1 cellular context compared by ENCODE assay signal in genomic region chr12:6851153-6851920, GRCh38.
TF ChIP-seq lines count a peak whose summit lies in the region.

TSS of gene CDCA3 (minus strand) at chr12:6851286. CDS start at chr12:6850952, 334 bp downstream.

TF ChIP-seq in K562, 482 proteins besides CTCF, POLR2A, EP300 and RAD21 (continued from another document and continues in another):
- no peak for TF ChIP-seq MEF2A (IDR thresholded peaks at IDR 0.05; ENCODE audit: control insufficient read depth, low read depth, low read length)
- TF ChIP-seq SMARCA4 (IDR thresholded peaks at IDR 0.05) = no peak
- TF ChIP-seq BCOR (IDR thresholded peaks at IDR 0.05) = no peak
- TF ChIP-seq RFX5 (IDR thresholded peaks at IDR 0.05; ENCODE audit: low read depth, low read length) = no peak
- TF ChIP-seq SMAD2 (IDR thresholded peaks at IDR 0.05; ENCODE audit: low read depth, low read length) = no peak
- peak; percentile 94 for TF ChIP-seq MBD2 (IDR thresholded peaks at IDR 0.05; ENCODE audit: borderline replicate concordance, low read depth)
- no peak for TF ChIP-seq ZBED1 (IDR thresholded peaks at IDR 0.05)
- TF ChIP-seq STAT5B (CRISPR knock-in tag; IDR thresholded peaks at IDR 0.05) = no peak
- TF ChIP-seq ASH1L (IDR thresholded peaks at IDR 0.05; ENCODE audit: borderline replicate concordance, low read depth, partially characterized antibody) = peak; percentile 91
- TF ChIP-seq SMARCE1 (IDR thresholded peaks at IDR 0.05) = no peak
- TF ChIP-seq, protein P1, sequence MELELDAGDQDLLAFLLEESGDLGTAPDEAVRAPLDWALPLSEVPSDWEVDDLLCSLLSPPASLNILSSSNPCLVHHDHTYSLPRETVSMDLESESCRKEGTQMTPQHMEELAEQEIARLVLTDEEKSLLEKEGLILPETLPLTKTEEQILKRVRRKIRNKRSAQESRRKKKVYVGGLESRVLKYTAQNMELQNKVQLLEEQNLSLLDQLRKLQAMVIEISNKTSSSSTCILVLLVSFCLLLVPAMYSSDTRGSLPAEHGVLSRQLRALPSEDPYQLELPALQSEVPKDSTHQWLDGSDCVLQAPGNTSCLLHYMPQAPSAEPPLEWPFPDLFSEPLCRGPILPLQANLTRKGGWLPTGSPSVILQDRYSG (tag; conservative IDR thresholded peaks at IDR 0.05; ENCODE audit: low read depth) = no peak
- TF ChIP-seq, protein P2, sequence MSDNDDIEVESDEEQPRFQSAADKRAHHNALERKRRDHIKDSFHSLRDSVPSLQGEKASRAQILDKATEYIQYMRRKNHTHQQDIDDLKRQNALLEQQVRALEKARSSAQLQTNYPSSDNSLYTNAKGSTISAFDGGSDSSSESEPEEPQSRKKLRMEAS (CRISPR knock-in tag; IDR thresholded peaks at IDR 0.05) = peak; percentile 65; the same call in 1 of the 2 replicates
- TF ChIP-seq ZZZ3 (IDR thresholded peaks at IDR 0.05) = no peak
- TF ChIP-seq ZKSCAN3 (CRISPR knock-in tag; IDR thresholded peaks at IDR 0.05) = no peak
- no peak for TF ChIP-seq EWSR1 (IDR thresholded peaks at IDR 0.05; ENCODE audit: borderline replicate concordance, low read depth, partially characterized antibody)
- TF ChIP-seq FOXA1 (IDR thresholded peaks at IDR 0.05; ENCODE audit: borderline replicate concordance) = no peak
- no peak for TF ChIP-seq ZNF699 (CRISPR knock-in tag; IDR thresholded peaks at IDR 0.05; ENCODE audit: insufficient replicate concordance)
- no peak for TF ChIP-seq PCBP2 (IDR thresholded peaks at IDR 0.05; ENCODE audit: low read depth, low read length, poor library complexity, severe bottlenecking)
- no peak for TF ChIP-seq IFI16 (CRISPR knock-in tag; IDR thresholded peaks at IDR 0.05)
- TF ChIP-seq KDM4B (IDR thresholded peaks at IDR 0.05; ENCODE audit: borderline replicate concordance in 2 of 2, low read depth in 1 of 2) = no peak
- no peak for TF ChIP-seq ID3 (CRISPR knock-in tag; IDR thresholded peaks at IDR 0.05)
- no peak for TF ChIP-seq ID3 (tag; IDR thresholded peaks at IDR 0.05)
- TF ChIP-seq, protein P3, sequence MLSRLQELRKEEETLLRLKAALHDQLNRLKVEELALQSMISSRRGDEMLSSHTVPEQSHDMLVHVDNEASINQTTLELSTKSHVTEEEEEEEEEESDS (CRISPR knock-in tag; IDR thresholded peaks at IDR 0.05) = no peak
- no peak for TF ChIP-seq SPI1 (IDR thresholded peaks at IDR 0.05; ENCODE audit: borderline replicate concordance, low read depth, low read length)
- no peak for TF ChIP-seq SLC30A9 (CRISPR knock-in tag; IDR thresholded peaks at IDR 0.05)
- TF ChIP-seq NRF1 (conservative IDR thresholded peaks at IDR 0.05 in 1 of 2, IDR thresholded peaks at IDR 0.05 in 1 of 2) = no peak; a peak in 1 of 4 replicates
- TF ChIP-seq ZFX (CRISPR knock-in tag; IDR thresholded peaks at IDR 0.05) = 0 out of 2 replicates have a peak, but pooled peaks have one; percentile 29
- no peak for TF ChIP-seq ZNF318 (IDR thresholded peaks at IDR 0.05; ENCODE audit: borderline replicate concordance in 1 of 2, low read depth in 1 of 2)
- TF ChIP-seq SIN3B (IDR thresholded peaks at IDR 0.05; ENCODE audit: low read depth) = 0 out of 2 replicates have a peak, but pooled peaks have one; percentile 51
- TF ChIP-seq NBN (IDR thresholded peaks at IDR 0.05; ENCODE audit: low read depth) = no peak
- TF ChIP-seq HDAC1 (IDR thresholded peaks at IDR 0.05) = peak in 1 of 2 experiments; percentile 85; a peak in 1 of 4 replicates
- no peak for TF ChIP-seq NFRKB (IDR thresholded peaks at IDR 0.05; ENCODE audit: low read depth)
- no peak for TF ChIP-seq SRF (CRISPR knock-in tag; IDR thresholded peaks at IDR 0.05)
- TF ChIP-seq, protein P4, sequence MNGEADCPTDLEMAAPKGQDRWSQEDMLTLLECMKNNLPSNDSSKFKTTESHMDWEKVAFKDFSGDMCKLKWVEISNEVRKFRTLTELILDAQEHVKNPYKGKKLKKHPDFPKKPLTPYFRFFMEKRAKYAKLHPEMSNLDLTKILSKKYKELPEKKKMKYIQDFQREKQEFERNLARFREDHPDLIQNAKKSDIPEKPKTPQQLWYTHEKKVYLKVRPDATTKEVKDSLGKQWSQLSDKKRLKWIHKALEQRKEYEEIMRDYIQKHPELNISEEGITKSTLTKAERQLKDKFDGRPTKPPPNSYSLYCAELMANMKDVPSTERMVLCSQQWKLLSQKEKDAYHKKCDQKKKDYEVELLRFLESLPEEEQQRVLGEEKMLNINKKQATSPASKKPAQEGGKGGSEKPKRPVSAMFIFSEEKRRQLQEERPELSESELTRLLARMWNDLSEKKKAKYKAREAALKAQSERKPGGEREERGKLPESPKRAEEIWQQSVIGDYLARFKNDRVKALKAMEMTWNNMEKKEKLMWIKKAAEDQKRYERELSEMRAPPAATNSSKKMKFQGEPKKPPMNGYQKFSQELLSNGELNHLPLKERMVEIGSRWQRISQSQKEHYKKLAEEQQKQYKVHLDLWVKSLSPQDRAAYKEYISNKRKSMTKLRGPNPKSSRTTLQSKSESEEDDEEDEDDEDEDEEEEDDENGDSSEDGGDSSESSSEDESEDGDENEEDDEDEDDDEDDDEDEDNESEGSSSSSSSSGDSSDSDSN (IDR thresholded peaks at IDR 0.05; ENCODE audit: borderline replicate concordance in 1 of 2, low read depth in 2 of 2, low read length in 2 of 2) = no peak
- TF ChIP-seq BCL6 (CRISPR knock-in tag; IDR thresholded peaks at IDR 0.05) = no peak
- no peak for TF ChIP-seq ZNF586 (CRISPR knock-in tag; conservative IDR thresholded peaks at IDR 0.05)
- TF ChIP-seq ZNF766 (CRISPR knock-in tag; conservative IDR thresholded peaks at IDR 0.05) = no peak
- peak; percentile 70 for TF ChIP-seq POLR2B (IDR thresholded peaks at IDR 0.05; ENCODE audit: low read depth, partially characterized antibody)
- TF ChIP-seq STAT6 (CRISPR knock-in tag; IDR thresholded peaks at IDR 0.05) = no peak
- TF ChIP-seq ILF3 (IDR thresholded peaks at IDR 0.05; ENCODE audit: borderline replicate concordance) = no peak
- no peak for TF ChIP-seq MITF (IDR thresholded peaks at IDR 0.05)
- TF ChIP-seq GTF2A2 (tag; IDR thresholded peaks at IDR 0.05) = no peak
- no peak for TF ChIP-seq WHSC1 (IDR thresholded peaks at IDR 0.05; ENCODE audit: low read length)
- TF ChIP-seq NFYB (IDR thresholded peaks at IDR 0.05; ENCODE audit: extremely low read depth, insufficient read length) = peak; percentile 98
- no peak for TF ChIP-seq FOXK1 (CRISPR knock-in tag; IDR thresholded peaks at IDR 0.05; ENCODE audit: borderline replicate concordance)
- TF ChIP-seq CBX2 (IDR thresholded peaks at IDR 0.05; ENCODE audit: insufficient read depth, low read length, poor library complexity, severe bottlenecking) = no peak
- TF ChIP-seq TAF1 (IDR thresholded peaks at IDR 0.05; ENCODE audit: control insufficient read depth, extremely low read depth, insufficient read depth, low read length, severe bottlenecking) = peak; percentile 23
- TF ChIP-seq SMAD3 (CRISPR knock-in tag; conservative IDR thresholded peaks at IDR 0.05) = no peak
- peak; percentile 65 for TF ChIP-seq KDM5B (IDR thresholded peaks at IDR 0.05; ENCODE audit: insufficient replicate concordance, low read depth, low read length)
- TF ChIP-seq KAT2B (IDR thresholded peaks at IDR 0.05; ENCODE audit: low read depth, low read length) = no peak
- TF ChIP-seq, protein P5, sequence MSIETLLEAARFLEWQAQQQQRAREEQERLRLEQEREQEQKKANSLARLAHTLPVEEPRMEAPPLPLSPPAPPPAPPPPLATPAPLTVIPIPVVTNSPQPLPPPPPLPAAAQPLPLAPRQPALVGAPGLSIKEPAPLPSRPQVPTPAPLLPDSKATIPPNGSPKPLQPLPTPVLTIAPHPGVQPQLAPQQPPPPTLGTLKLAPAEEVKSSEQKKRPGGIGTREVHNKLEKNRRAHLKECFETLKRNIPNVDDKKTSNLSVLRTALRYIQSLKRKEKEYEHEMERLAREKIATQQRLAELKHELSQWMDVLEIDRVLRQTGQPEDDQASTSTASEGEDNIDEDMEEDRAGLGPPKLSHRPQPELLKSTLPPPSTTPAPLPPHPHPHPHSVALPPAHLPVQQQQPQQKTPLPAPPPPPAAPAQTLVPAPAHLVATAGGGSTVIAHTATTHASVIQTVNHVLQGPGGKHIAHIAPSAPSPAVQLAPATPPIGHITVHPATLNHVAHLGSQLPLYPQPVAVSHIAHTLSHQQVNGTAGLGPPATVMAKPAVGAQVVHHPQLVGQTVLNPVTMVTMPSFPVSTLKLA (conservative IDR thresholded peaks at IDR 0.05) = peak; percentile 43 to 85
- peak; percentile 97 for TF ChIP-seq RBM25 (IDR thresholded peaks at IDR 0.05; ENCODE audit: low read depth, low read length, severe bottlenecking)
- TF ChIP-seq ARID2 (IDR thresholded peaks at IDR 0.05) = no peak
- TF ChIP-seq CC2D1A (IDR thresholded peaks at IDR 0.05) = no peak
- TF ChIP-seq MEF2D (tag; conservative IDR thresholded peaks at IDR 0.05; ENCODE audit: low read depth) = no peak
